ENCODE assay signal across 1 cellular context in genomic region chr1:81432654-81433109, GRCh38.
TF ChIP-seq lines count a peak whose summit lies in the region.

No MANE protein-coding gene starts in this region.

TF ChIP-seq in WTC11, 78 proteins besides CTCF, POLR2A, EP300 and RAD21:
- TF ChIP-seq MXD4 (CRISPR knock-in tag; IDR thresholded peaks at IDR 0.05; ENCODE audit: borderline replicate concordance) (no peak), ARID4B (CRISPR knock-in tag; IDR thresholded peaks at IDR 0.05; ENCODE audit: borderline replicate concordance) (no peak), TEAD4 (CRISPR knock-in tag; IDR thresholded peaks at IDR 0.05) (no peak), SP1 (CRISPR knock-in tag; conservative IDR thresholded peaks at IDR 0.05) (no peak), ZNF219 (CRISPR knock-in tag; IDR thresholded peaks at IDR 0.05; ENCODE audit: borderline replicate concordance) (no peak), ZNF232 (CRISPR knock-in tag; IDR thresholded peaks at IDR 0.05) (no peak), GTF2I (CRISPR knock-in tag; conservative IDR thresholded peaks at IDR 0.05) (no peak), FOXP1 (CRISPR knock-in tag; IDR thresholded peaks at IDR 0.05; ENCODE audit: borderline replicate concordance) (no peak), ZBTB21 (CRISPR knock-in tag; IDR thresholded peaks at IDR 0.05; ENCODE audit: borderline replicate concordance) (no peak), ESRRA (CRISPR knock-in tag; IDR thresholded peaks at IDR 0.05; ENCODE audit: borderline replicate concordance) (no peak)
- TF ChIP-seq, protein P1, sequence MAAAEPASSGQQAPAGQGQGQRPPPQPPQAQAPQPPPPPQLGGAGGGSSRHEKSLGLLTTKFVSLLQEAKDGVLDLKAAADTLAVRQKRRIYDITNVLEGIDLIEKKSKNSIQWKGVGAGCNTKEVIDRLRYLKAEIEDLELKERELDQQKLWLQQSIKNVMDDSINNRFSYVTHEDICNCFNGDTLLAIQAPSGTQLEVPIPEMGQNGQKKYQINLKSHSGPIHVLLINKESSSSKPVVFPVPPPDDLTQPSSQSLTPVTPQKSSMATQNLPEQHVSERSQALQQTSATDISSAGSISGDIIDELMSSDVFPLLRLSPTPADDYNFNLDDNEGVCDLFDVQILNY (CRISPR knock-in tag; IDR thresholded peaks at IDR 0.05) = no peak
- TF ChIP-seq, protein P2, sequence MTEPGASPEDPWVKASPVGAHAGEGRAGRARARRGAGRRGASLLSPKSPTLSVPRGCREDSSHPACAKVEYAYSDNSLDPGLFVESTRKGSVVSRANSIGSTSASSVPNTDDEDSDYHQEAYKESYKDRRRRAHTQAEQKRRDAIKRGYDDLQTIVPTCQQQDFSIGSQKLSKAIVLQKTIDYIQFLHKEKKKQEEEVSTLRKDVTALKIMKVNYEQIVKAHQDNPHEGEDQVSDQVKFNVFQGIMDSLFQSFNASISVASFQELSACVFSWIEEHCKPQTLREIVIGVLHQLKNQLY (CRISPR knock-in tag; IDR thresholded peaks at IDR 0.05) = no peak
